Comparison of ENCODE assay signal across 18 cellular contexts in the genomic region with DNA sequence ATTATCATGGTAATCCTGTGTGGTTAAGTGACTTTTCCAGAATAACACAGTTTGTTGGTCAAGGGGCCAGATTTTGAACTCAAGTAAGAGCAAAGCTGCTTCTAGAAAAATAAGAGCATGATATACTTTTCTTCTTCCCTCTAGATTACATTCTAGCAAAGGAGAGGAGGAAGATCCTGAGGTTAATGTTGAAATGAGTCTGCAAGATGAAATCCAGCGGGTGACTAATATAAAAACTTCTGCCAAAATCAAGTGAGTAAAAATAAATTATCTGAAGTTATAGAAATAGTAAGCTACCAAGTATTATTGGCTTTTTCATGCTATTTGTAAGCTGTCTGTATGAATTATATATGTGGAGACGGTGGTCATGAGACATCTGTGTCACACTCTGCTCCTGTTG. TPM values are rescaled to one million over a fixed set of nuclear protein-coding genes. Genes with fewer than 3 reads are reported as not detected.
DNase-seq lines count a peak whose midpoint lies in the region; ATAC-seq and TF ChIP-seq lines count a peak whose summit lies in the region.
"Had no signal": no experiment of that assay in that cellular context is flagged by ENCODE, and none has a peak within 500 bp of the region (broad histone marks: within the 10 kb centered on the region; RNA-seq: fewer than 3 reads in every experiment).

No MANE protein-coding gene starts in this region.

- no CpG with 5 or more reads among the region's 2 CpGs for WGBS in IMR-90 (ENCODE audit: extremely low coverage in 2 of 2, insufficient read length in 1 of 2), 2 experiments

- no peaks in the 10 kb centered on the region for H3K4me1 ChIP-seq in IMR-90 (ENCODE audit: control insufficient read depth, insufficient read depth, low read length)
- H3K4me1 ChIP-seq: BE2C, Caco-2, HAP-1 had no signal

- H3K27ac Mint-ChIP-seq in glutamatergic neuron (ENCODE audit: unreplicated experiment) = no peak overlapping the region
- H3K27ac Mint-ChIP-seq: CD4-positive, CD25-positive, alpha-beta regulatory T cell; CD8-positive, alpha-beta memory T cell had no signal

- H3K9me3 Mint-ChIP-seq in glutamatergic neuron (ENCODE audit: unreplicated experiment) = no peaks in the 10 kb centered on the region
- H3K9me3 Mint-ChIP-seq: CD4-positive, CD25-positive, alpha-beta regulatory T cell; CD8-positive, alpha-beta memory T cell had no signal

- intact Hi-C loops in IMR-90 (cut with micrococcal nuclease) = no loop called here

- no peak overlapping the region for H2BK120ac ChIP-seq in IMR-90 (ENCODE audit: low read depth, low read length)

- no TSS peak for BruUV-seq in IMR-90 (replicated peaks; lab: Mats Ljungman, UMichigan)

- H4K91ac ChIP-seq in IMR-90 (ENCODE audit: insufficient read depth, low read depth, low read length) = no peak overlapping the region

- no peaks in the 10 kb centered on the region for H3K36me3 Mint-ChIP-seq in glutamatergic neuron (ENCODE audit: unreplicated experiment)

- no peak overlapping the region for H2AFZ ChIP-seq in IMR-90 (replicated peaks; ENCODE audit: low read length, poor library complexity)

- no peak overlapping the region for H3K18ac ChIP-seq in IMR-90 (ENCODE audit: low read depth, low read length)

- H3K14ac ChIP-seq in IMR-90 (replicated peaks; ENCODE audit: low read depth, low read length) = no peak overlapping the region

- no peak overlapping the region for H2BK5ac ChIP-seq in IMR-90 (ENCODE audit: low read depth, low read length, poor library complexity, severe bottlenecking)

- no peaks in the 10 kb centered on the region for H3K27me3 ChIP-seq in IMR-90 (ENCODE audit: control insufficient read depth, insufficient read depth, low read length)
- H3K27me3 ChIP-seq: BE2C had no signal

- no peak overlapping the region for H3K4me2 ChIP-seq in IMR-90 (ENCODE audit: low read depth, low read length)

- dilution Hi-C loops in IMR-90 (cut with HindIII; ENCODE audit: low sequenced_read_pairs, unreplicated experiment) = no loop called here

- no peak overlapping the region for H2BK15ac ChIP-seq in IMR-90 (ENCODE audit: low read depth, low read length)

- no peak for TF ChIP-seq RAD21 in IMR-90 (IDR thresholded peaks at IDR 0.05; ENCODE audit: low read length)

- no peak overlapping the region for H2BK20ac ChIP-seq in IMR-90 (ENCODE audit: low read depth, low read length)

- peak; percentile 6 for DNase-seq in AG20443 (ENCODE audit: low spot score)
- peak; percentile 69 for DNase-seq in IMR-90
- peak; percentile 39 for DNase-seq in fibroblast of peridontal ligament (ENCODE audit: extremely low read depth)
- peak; percentile 20 for DNase-seq in stromal cell of bone marrow (ENCODE audit: low read depth)
- no peak for DNase-seq in NCI-H1105 (lab: John Stamatoyannopoulos, UW)
- DNase-seq in glutamatergic neuron = no peak
- no peak for DNase-seq in NCI-H1694 treated with DMSO at 0.1 percent for 48 hours (lab: John Stamatoyannopoulos, UW)
- DNase-seq in activated CD4-positive, alpha-beta T cell treated with anti-CD3 and anti-CD28 coated beads, Interleukin-2, amount 50 U/mL, for 48 hours = no peak
- DNase-seq: ACHN; BE2C; C1 segment of cervical spinal cord; Caco-2; CD4-positive, CD25-positive, alpha-beta regulatory T cell; CD8-positive, alpha-beta memory T cell; Karpas-422 had no signal

- no peak overlapping the region for H2AK5ac ChIP-seq in IMR-90 (ENCODE audit: low read depth, low read length)

- peak; percentile 51 for ATAC-seq in IMR-90 (ENCODE audit: low read depth)
- ATAC-seq: K562 had no signal

- no peaks in the 10 kb centered on the region for H3K4me1 Mint-ChIP-seq in glutamatergic neuron (ENCODE audit: low read depth, unreplicated experiment)

- H3K27me3 Mint-ChIP-seq in glutamatergic neuron (ENCODE audit: unreplicated experiment) = no peaks in the 10 kb centered on the region
- H3K27me3 Mint-ChIP-seq: CD4-positive, CD25-positive, alpha-beta regulatory T cell; CD8-positive, alpha-beta memory T cell had no signal

- peaks cover 28% of the 10 kb centered on the region for H3K36me3 ChIP-seq in IMR-90 (ENCODE audit: control insufficient read depth, insufficient read depth, low read length)

- no peaks in the 10 kb centered on the region for H3K9me3 ChIP-seq in IMR-90 (ENCODE audit: control insufficient read depth, insufficient read depth, low read length)
- H3K9me3 ChIP-seq: BE2C, Caco-2, HAP-1 had no signal

- in situ Hi-C loops in IMR-90 (cut with MboI; ENCODE audit: low sequenced_read_pairs) = no loop called here

- H3K4ac ChIP-seq in IMR-90 (ENCODE audit: low read depth, low read length) = no peak overlapping the region

- no peaks in the 10 kb centered on the region for H3K9me1 ChIP-seq in IMR-90 (ENCODE audit: insufficient read depth, low read length)

- no peak overlapping the region for H3K56ac ChIP-seq in IMR-90 (ENCODE audit: extremely low read depth, insufficient read depth, low read length)

- CTCF ChIA-PET in IMR-90 (lab: Yijun Ruan, JAX) = no interaction called here

- no peak overlapping the region for H3K4me3 ChIP-seq in IMR-90 (ENCODE audit: insufficient read depth, low read depth, low read length)
- H3K4me3 ChIP-seq: HAP-1, K562 had no signal

- no peaks in the 10 kb centered on the region; a peak in 1 of 4 replicates for H3K79me1 ChIP-seq in IMR-90 (ENCODE audit: low read depth in 1 of 2, low read length in 2 of 2)

- TF ChIP-seq CTCF in IMR-90 (conservative IDR thresholded peaks at IDR 0.05; ENCODE audit: low read depth, low read length) (no peak), glutamatergic neuron (IDR thresholded peaks at IDR 0.05; ENCODE audit: partially characterized antibody, unreplicated experiment) (no peak)

- H4K8ac ChIP-seq in IMR-90 (ENCODE audit: low read depth in 2 of 2, low read length in 2 of 2) = no peak overlapping the region

- H3K4me3 Mint-ChIP-seq in glutamatergic neuron (ENCODE audit: unreplicated experiment) = no peak overlapping the region
- H3K4me3 Mint-ChIP-seq: CD4-positive, CD25-positive, alpha-beta regulatory T cell; CD8-positive, alpha-beta memory T cell had no signal

- H4K20me1 ChIP-seq in IMR-90 (ENCODE audit: insufficient read depth, low read length) = no peaks in the 10 kb centered on the region

- H4K5ac ChIP-seq in IMR-90 (ENCODE audit: low read depth, low read length) = no peak overlapping the region

- POLR2A ChIA-PET in IMR-90 (lab: Charles Lee; ENCODE audit: unreplicated experiment) = no interaction called here

- no peak overlapping the region for H3K27ac ChIP-seq in IMR-90 (ENCODE audit: insufficient read depth, low read length)
- H3K27ac ChIP-seq: HL-60 had no signal

- no peak overlapping the region for H2AK9ac ChIP-seq in IMR-90 (replicated peaks; ENCODE audit: low read depth, low read length, poor library complexity)

- no peak overlapping the region for H3K23ac ChIP-seq in IMR-90 (ENCODE audit: low read depth, low read length)

- H3K9ac ChIP-seq in IMR-90 (ENCODE audit: low read depth, low read length) = no peak overlapping the region

- no peak for TF ChIP-seq POLR2A in IMR-90 (IDR thresholded peaks at IDR 0.05; ENCODE audit: low read depth, low read length)

TF ChIP-seq in IMR-90, 13 proteins besides CTCF, POLR2A, EP300 and RAD21:
- TF ChIP-seq CHD1 (IDR thresholded peaks at IDR 0.05; ENCODE audit: low read depth, low read length) (no peak), FOS (IDR thresholded peaks at IDR 0.05; ENCODE audit: low read depth, low read length) (no peak), CEBPB (IDR thresholded peaks at IDR 0.05; ENCODE audit: low read depth, low read length) (no peak), USF2 (IDR thresholded peaks at IDR 0.05; ENCODE audit: low read depth, low read length) (no peak), MXI1 (IDR thresholded peaks at IDR 0.05; ENCODE audit: borderline replicate concordance, low read depth, low read length) (no peak), MAFK (IDR thresholded peaks at IDR 0.05; ENCODE audit: low read depth, low read length) (no peak), RFX5 (IDR thresholded peaks at IDR 0.05; ENCODE audit: low read depth, low read length) (no peak), MAZ (IDR thresholded peaks at IDR 0.05; ENCODE audit: borderline replicate concordance, low read depth, low read length) (no peak), RCOR1 (IDR thresholded peaks at IDR 0.05; ENCODE audit: insufficient replicate concordance, low read length) (no peak), NFE2L2 (IDR thresholded peaks at IDR 0.05; ENCODE audit: low read depth, low read length) (no peak), ELK1 (IDR thresholded peaks at IDR 0.05; ENCODE audit: borderline replicate concordance, low read depth, low read length) (no peak)
TF ChIP-seq in IMR-90: peak in this region for 0.

RNA-seq across cellular contexts. Expression of gene WDR3, which starts 12.8 kb away (rescaled TPM):
- total RNA-seq in IMR-90 (2012; rRNA removed) (74.7 and 88.5 TPM in 2 replicates), glutamatergic neuron (ENCODE audit: unreplicated experiment) (22.2 TPM)
- 15.3 and 16.7 TPM in 2 replicates for polyA plus RNA-seq in IMR-90 (2012; rRNA removed)
- polyA plus RNA-seq in IMR-90 (2012; cell fraction: cytosol; rRNA removed) = 3.8 and 9.3 TPM in 2 replicates
- polyA plus RNA-seq in IMR-90 (2012; cell fraction: nucleus; rRNA removed; ENCODE audit: low replicate concordance) = 2.4 and 12.0 TPM in 2 replicates

RNA-seq across cellular contexts. Expression of gene GDAP2, which starts 12.9 kb away (rescaled TPM):
- total RNA-seq in IMR-90 (2012; rRNA removed) (26.7 and 27.1 TPM in 2 replicates), glutamatergic neuron (ENCODE audit: unreplicated experiment) (34.0 TPM)
- polyA plus RNA-seq in IMR-90 (2012; rRNA removed) = 5.4 and 6.0 TPM in 2 replicates
- 1.0 and 1.3 TPM in 2 replicates for polyA plus RNA-seq in IMR-90 (2012; cell fraction: cytosol; rRNA removed)
- polyA plus RNA-seq in IMR-90 (2012; cell fraction: nucleus; rRNA removed; ENCODE audit: low replicate concordance) = 0.49 and 4.0 TPM in 2 replicates

Comparison
In these comparisons a context has a peak if more than half of its experiments do, and no peak if none do; other contexts are left out.
1. DNase-seq: peak in AG20443 (single experiment), IMR-90 (single experiment), fibroblast of peridontal ligament (single experiment) and stromal cell of bone marrow (single experiment); none in NCI-H1105 (single experiment), glutamatergic neuron (single experiment), NCI-H1694 treated with DMSO at 0.1 percent for 48 hours (single experiment) and activated CD4-positive, alpha-beta T cell treated with anti-CD3 and anti-CD28 coated beads, Interleukin-2, amount 50 U/mL, for 48 hours (0 of 2).